Comparison of ENCODE assay signal across 8 cellular contexts in genomic region chr9:5510360-5510931, GRCh38. TPM values are rescaled to one million over a fixed set of nuclear protein-coding genes. Genes with fewer than 3 reads are reported as not detected.
DNase-seq lines count a peak whose midpoint lies in the region; ATAC-seq and TF ChIP-seq lines count a peak whose summit lies in the region.

Gene PDCD1LG2, plus strand, starts transcription at chr9:5510531. Its CDS starts 12,016 bp downstream, at chr9:5522547.

- peak within 1 kb of the TSS; percentile 52 to 74 for H3K4me3 Mint-ChIP-seq in effector memory CD8-positive, alpha-beta T cell

- no peak for TF ChIP-seq CTCF in ovary (IDR thresholded peaks at IDR 0.05)

- no peak for TF ChIP-seq POLR2A in ovary (IDR thresholded peaks at IDR 0.05)

- TF ChIP-seq EP300 in ovary (IDR thresholded peaks at IDR 0.05): no peak

- in situ Hi-C loops in KBM-7 (cut with MboI; ENCODE audit: low pct_unique_long_range_greater_than_20kb, low sequenced_read_pairs): no loop called here

- H3K9me3 ChIP-seq in SJCRH30 (replicated peaks) (no peaks in the 10 kb centered on the region), ovary (no peaks in the 10 kb centered on the region)

- H3K9me3 Mint-ChIP-seq in effector memory CD8-positive, alpha-beta T cell: no peaks in the 10 kb centered on the region

- H3K27me3 ChIP-seq in SJCRH30 (no peaks in the 10 kb centered on the region), ovary (no peaks in the 10 kb centered on the region)

- peak within 1 kb of the TSS; percentile 89 to 92 for H3K27ac Mint-ChIP-seq in effector memory CD8-positive, alpha-beta T cell

- 1 to 9% (median 5%) methylated on average over 4 of the region's 4 CpGs for WGBS in ovary, 3 donors

- H3K4me3 ChIP-seq in SJCRH30: no peak within 1 kb of the TSS
- H3K4me3 ChIP-seq in ovary: peak within 1 kb of the TSS; percentile 13

- H3K27ac ChIP-seq in SJCRH30: peak within 1 kb of the TSS; percentile 71
- peak within 1 kb of the TSS; percentile 9 to 52 for H3K27ac ChIP-seq in ovary

- H3K27me3 Mint-ChIP-seq in effector memory CD8-positive, alpha-beta T cell: no peaks in the 10 kb centered on the region

- ATAC-seq in GM18870 (IDR thresholded peaks at IDR 0.05; ENCODE audit: unreplicated experiment) (peak; percentile 66), HG02759 (IDR thresholded peaks at IDR 0.05; ENCODE audit: unreplicated experiment) (peak; percentile 76)
- peak; percentile 58 for ATAC-seq in effector memory CD8-positive, alpha-beta T cell (replicated peaks)

- peaks cover 21 to 28% of the 10 kb centered on the region in 2 donors for H3K4me1 Mint-ChIP-seq in effector memory CD8-positive, alpha-beta T cell (ENCODE audit: low read depth in 2 of 2)

- H3K4me1 ChIP-seq in SJCRH30: peaks cover 24% of the 10 kb centered on the region
- peaks cover 2% of the 10 kb centered on the region for H3K4me1 ChIP-seq in ovary (ENCODE audit: insufficient read depth)

- no peaks in the 10 kb centered on the region for H3K36me3 Mint-ChIP-seq in effector memory CD8-positive, alpha-beta T cell (ENCODE audit: insufficient read depth)

- H3K36me3 ChIP-seq in SJCRH30 (no peaks in the 10 kb centered on the region), ovary (no peaks in the 10 kb centered on the region)

- DNase-seq in SJCRH30 (no peak), ovary (no peak), SKM-1 treated with dmso at 0.1 percent for 144 hours (lab: John Stamatoyannopoulos, UW; ENCODE audit: unreplicated experiment) (no peak), KBM-7 (no peak)
- DNase-seq in effector memory CD8-positive, alpha-beta T cell: no peak
- DNase-seq in activated CD8-positive, alpha-beta memory T cell treated with anti-CD3 and anti-CD28 coated beads, Interleukin-2, amount 50 U/mL, for 48 hours: no peak

- intact Hi-C loops in ovary (cut with DNase I): loop anchor here in 2 of 4 donors (10.0 kb wide), 2 partner anchors 54 to 56 kb away; partner anchors contain the start of gene CD274 (in 1 of the 2)

RNA-seq across cellular contexts. Expression of gene PDCD1LG2, which starts in this region (rescaled TPM):
- total RNA-seq in SJCRH30 (2014; rRNA removed; shearing (Covaris generic)): 0.59 and 0.73 TPM in 2 replicates
- 1 to 10 TPM in 4 of 7 donors, under 1 TPM in 3; 0.51 to 2.0 (median 1.2) TPM for total RNA-seq in ovary
- polyA plus RNA-seq in ovary: 1 to 10 TPM in 1 of 2 donors, under 1 TPM in 1; 0.70 to 5.0 TPM
